In the genomic region with DNA sequence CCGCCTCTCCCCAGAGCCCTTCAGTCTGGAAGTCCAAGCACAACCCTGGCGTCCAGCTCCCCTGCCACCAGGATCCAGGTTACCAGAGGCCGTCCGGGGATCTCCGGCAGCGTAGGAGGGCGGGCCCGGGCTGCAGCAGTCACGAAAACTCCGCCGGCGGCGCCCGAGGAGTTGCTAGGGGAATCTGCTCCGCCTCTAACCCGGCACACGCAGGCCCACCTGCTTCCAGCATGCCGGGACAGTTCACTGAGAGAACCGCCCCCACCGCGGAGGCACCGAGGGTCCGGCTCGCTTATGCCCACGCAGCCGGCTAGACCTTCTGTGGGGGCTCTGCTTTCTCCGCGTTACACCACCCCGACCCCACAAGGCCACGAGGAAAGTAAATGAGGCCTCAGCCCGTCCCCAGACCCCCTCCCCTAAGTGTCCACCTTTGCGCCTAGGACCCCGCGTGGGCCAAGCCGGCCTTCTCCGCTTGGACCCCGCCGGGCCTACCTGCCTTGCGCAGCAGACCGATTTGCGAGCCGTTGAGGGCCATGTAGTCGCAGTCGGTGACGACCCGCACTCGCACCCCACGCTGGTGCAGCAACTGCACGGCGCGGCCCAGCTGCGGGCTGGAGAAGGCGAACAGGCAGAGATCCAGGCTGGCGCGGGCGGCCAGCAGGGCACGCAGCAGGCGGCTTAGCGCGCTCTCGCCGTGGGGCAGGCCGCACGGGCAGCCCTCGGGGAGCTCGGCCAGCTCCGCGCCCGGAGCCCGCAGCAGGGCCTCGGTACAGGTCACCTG, we compare ENCODE assay signal across 8 cellular contexts. TPM values are rescaled to one million over a fixed set of nuclear protein-coding genes. Genes with fewer than 3 reads are reported as not detected.
DNase-seq lines count a peak whose midpoint lies in the region; ATAC-seq lines count a peak whose summit lies in the region.

No MANE protein-coding gene starts in this region.

- ATAC-seq in HG03135 (IDR thresholded peaks at IDR 0.05; ENCODE audit: unreplicated experiment): peak; percentile 15
- peak; percentile 38 to 61 for ATAC-seq in left cardiac atrium

- intact Hi-C loops in left cardiac atrium (cut with DNase I): no loop called here

- peak; percentile 23 for DNase-seq in NCI-H1092 treated with DMSO at 0.1 percent for 48 hours (lab: John Stamatoyannopoulos, UW)
- no peak for DNase-seq in NCI-H1092 (lab: John Stamatoyannopoulos, UW)
- DNase-seq in RPMI8226: peak; percentile 70
- DNase-seq in activated gamma-delta T cell treated with anti-CD3 and anti-CD28 coated beads, Interleukin-2, amount 50 U/mL, for 16 hours (ENCODE audit: low read depth): peak; percentile 46
- DNase-seq in left cardiac atrium: peak; percentile 57
- DNase-seq in stimulated activated CD4-positive, alpha-beta T cell treated with anti-CD3 and anti-CD28 coated beads, Interleukin-12 subunit alpha, Interleukin-12 subunit beta, amount 100 ng/mL, for 4 hours: peak; percentile 58
- no peak for DNase-seq in epidermal melanocyte (ENCODE audit: insufficient read length, low spot score)

RNA-seq across cellular contexts. Expression of a gene that starts 0.6 kb away (rescaled TPM):
- 1 to 10 TPM; 5.6 to 5.8 TPM for total RNA-seq in left cardiac atrium

RNA-seq across cellular contexts. Expression of a gene that starts 31.4 kb away (rescaled TPM):
- total RNA-seq in left cardiac atrium: 10 to 100 TPM; 36.6 to 48.4 TPM

Comparison
In these comparisons a context has a peak if more than half of its experiments do, and no peak if none do; other contexts are left out.
1. DNase-seq: peak in NCI-H1092 treated with DMSO at 0.1 percent for 48 hours (single experiment), RPMI8226 (single experiment), activated gamma-delta T cell treated with anti-CD3 and anti-CD28 coated beads, Interleukin-2, amount 50 U/mL, for 16 hours (single experiment), left cardiac atrium (single experiment) and stimulated activated CD4-positive, alpha-beta T cell treated with anti-CD3 and anti-CD28 coated beads, Interleukin-12 subunit alpha, Interleukin-12 subunit beta, amount 100 ng/mL, for 4 hours (single experiment); none in NCI-H1092 (single experiment) and epidermal melanocyte (single experiment).